Comparison of ENCODE assay signal across 18 cellular contexts in genomic region chr11:63663809-63664208, GRCh38. TPM values are rescaled to one million over a fixed set of nuclear protein-coding genes. Genes with fewer than 3 reads are reported as not detected.
DNase-seq lines count a peak whose midpoint lies in the region; ATAC-seq and TF ChIP-seq lines count a peak whose summit lies in the region.
"Had no signal": no experiment of that assay in that cellular context is flagged by ENCODE, and none has a peak within 500 bp of the region (broad histone marks: within the 10 kb centered on the region; RNA-seq: fewer than 3 reads in every experiment).

No MANE protein-coding gene starts in this region.

- H3K4me3 ChIP-seq in fibroblast of pulmonary artery (replicated peaks; ENCODE audit: low read depth, low read length) (no peak overlapping the region), subcutaneous abdominal adipose tissue (ENCODE audit: low read depth in 1 of 5, low read length in 5 of 5) (no peak overlapping the region), transverse colon (no peak overlapping the region), BE2C (ENCODE audit: low read depth, low read length) (no peak overlapping the region)
- H3K4me3 ChIP-seq: GM12878, skin epidermis, tibial nerve had no signal

- H3K4me1 ChIP-seq in subcutaneous abdominal adipose tissue (ENCODE audit: control insufficient read depth in 5 of 5, insufficient read depth in 5 of 5, low read length in 5 of 5) (peaks cover 5 to 57% (median 50%) of the 10 kb centered on the region in 5 donors), transverse colon (peaks cover 13 to 47% (median 28%) of the 10 kb centered on the region in 4 donors), BE2C (no peaks in the 10 kb centered on the region)

- ATAC-seq in GM21576 (IDR thresholded peaks at IDR 0.05; ENCODE audit: unreplicated experiment) = no peak
- ATAC-seq: GM12878, natural killer cell, T-cell had no signal

- WGBS in transverse colon (ENCODE audit: low coverage in 1 of 2), 2 donors = 0% methylated on average over 1 of the region's 1 CpG

- H3K9me3 ChIP-seq in subcutaneous abdominal adipose tissue (ENCODE audit: control insufficient read depth in 5 of 5, low read length in 5 of 5) (no peaks in the 10 kb centered on the region), transverse colon (no peaks in the 10 kb centered on the region), BE2C (no peaks in the 10 kb centered on the region)
- H3K9me3 ChIP-seq: tibial nerve had no signal

- no peak for TF ChIP-seq CTCF in fibroblast of pulmonary artery (IDR thresholded peaks at IDR 0.05; ENCODE audit: low read length, missing control alignments)
- no peak for TF ChIP-seq CTCF in transverse colon (IDR thresholded peaks at IDR 0.05)
- no peak for TF ChIP-seq CTCF in BE2C (IDR thresholded peaks at IDR 0.05; ENCODE audit: low read depth, low read length)

- DNase-seq in HK-2 (ENCODE audit: unreplicated experiment) (peak; percentile 19), amniotic epithelial cell (ENCODE audit: low read depth) (peak; percentile 78), fibroblast of pulmonary artery (ENCODE audit: low read depth) (peak; percentile 63), transverse colon (no peak), BE2C (no peak)
- no peak for DNase-seq in effector CD8-positive, alpha-beta T cell (lab: John Stamatoyannopoulos, UW)
- DNase-seq: activated CD4-positive, alpha-beta T cell treated with anti-CD3 and anti-CD28 coated beads, Interleukin-2, amount 50 U/mL, for 4 hours; DMS53; immature natural killer cell; Karpas-422; natural killer cell; NCI-H2081; T-cell had no signal

- H3K36me3 ChIP-seq in subcutaneous abdominal adipose tissue (ENCODE audit: control insufficient read depth in 5 of 5, insufficient read depth in 5 of 5, low read length in 5 of 5) (peaks cover 0 to 3% (median 0%) of the 10 kb centered on the region in 5 donors), transverse colon (no peaks in the 10 kb centered on the region), BE2C (no peaks in the 10 kb centered on the region)
- H3K36me3 ChIP-seq: tibial nerve had no signal

- no peak for TF ChIP-seq POLR2A in transverse colon (IDR thresholded peaks at IDR 0.05)

- no peaks in the 10 kb centered on the region for H3K27me3 ChIP-seq in subcutaneous abdominal adipose tissue (ENCODE audit: control insufficient read depth in 5 of 5, insufficient read depth in 4 of 5, low read length in 5 of 5)
- H3K27me3 ChIP-seq in transverse colon = no peaks in the 10 kb centered on the region
- no peaks in the 10 kb centered on the region for H3K27me3 ChIP-seq in BE2C
- H3K27me3 ChIP-seq: tibial nerve had no signal

- H3K9ac ChIP-seq in subcutaneous abdominal adipose tissue (ENCODE audit: low read length in 5 of 5) = no peak overlapping the region

- in situ Hi-C loops in transverse colon (cut with MboI; ENCODE audit: low pct_ligation_motif_present in 1 of 4, low pct_unique_long_range_greater_than_20kb in 1 of 4, low sequenced_read_pairs in 3 of 4) = no loop called here

- H3K27ac ChIP-seq in subcutaneous abdominal adipose tissue (ENCODE audit: low read depth, low read length) = peak overlapping the region; percentile 30
- no peak overlapping the region for H3K27ac ChIP-seq in transverse colon

- intact Hi-C loops in transverse colon (cut with DNase I; ENCODE audit: low total_unique reads) = no loop called here

- TF ChIP-seq EP300 in transverse colon (IDR thresholded peaks at IDR 0.05; ENCODE audit: low read depth) = no peak

RNA-seq across cellular contexts. Expression of gene ATL3, which starts 7.4 kb away (rescaled TPM):
- 10 to 100 TPM; 18.7 to 60.8 (median 40.0) TPM for total RNA-seq in transverse colon
- polyA plus RNA-seq in BE2C (2012; ENCODE audit: insufficient read depth, insufficient read length, low read depth) = 1.7 TPM

RNA-seq across cellular contexts. Expression of gene RTN3, which starts 17.5 kb away (rescaled TPM):
- 100 to 1,000 TPM in 2 of 4 donors, 10 to 100 TPM in 2; 44.8 to 187 (median 117) TPM for total RNA-seq in transverse colon
- 120 TPM for polyA plus RNA-seq in BE2C (2012; ENCODE audit: insufficient read depth, insufficient read length, low read depth)

RNA-seq across cellular contexts. Expression of gene PLAAT3, which starts 49.6 kb away (rescaled TPM):
- 10 to 100 TPM in 3 of 4 donors, 1 to 10 TPM in 1; 8.6 to 16.7 (median 10.5) TPM for total RNA-seq in transverse colon
- polyA plus RNA-seq in BE2C (2012; ENCODE audit: insufficient read depth, insufficient read length, low read depth) = 10.0 TPM

Comparison
In these comparisons a context has a peak if more than half of its experiments do, and no peak if none do; other contexts are left out.
1. DNase-seq: peak in HK-2 (single experiment), amniotic epithelial cell (single experiment) and fibroblast of pulmonary artery (single experiment); none in transverse colon (single experiment), effector CD8-positive, alpha-beta T cell (single experiment) and BE2C (single experiment).